In genomic region chr10:70101068-70101562, GRCh38 we compare ENCODE assay signal across 1 cellular context. TPM values are rescaled to one million over a fixed set of nuclear protein-coding genes. Genes with fewer than 3 reads are reported as not detected.
"Had no signal": no experiment of that assay in that cellular context is flagged by ENCODE, and none has a peak within 500 bp of the region (broad histone marks: within the 10 kb centered on the region; RNA-seq: fewer than 3 reads in every experiment).

No MANE protein-coding gene starts in this region.

RNA-seq across cellular contexts. Expression of gene MACROH2A2, which starts 48.5 kb away (rescaled TPM):
- total RNA-seq: lung microvascular endothelial cell had no signal
